In the genomic region with DNA sequence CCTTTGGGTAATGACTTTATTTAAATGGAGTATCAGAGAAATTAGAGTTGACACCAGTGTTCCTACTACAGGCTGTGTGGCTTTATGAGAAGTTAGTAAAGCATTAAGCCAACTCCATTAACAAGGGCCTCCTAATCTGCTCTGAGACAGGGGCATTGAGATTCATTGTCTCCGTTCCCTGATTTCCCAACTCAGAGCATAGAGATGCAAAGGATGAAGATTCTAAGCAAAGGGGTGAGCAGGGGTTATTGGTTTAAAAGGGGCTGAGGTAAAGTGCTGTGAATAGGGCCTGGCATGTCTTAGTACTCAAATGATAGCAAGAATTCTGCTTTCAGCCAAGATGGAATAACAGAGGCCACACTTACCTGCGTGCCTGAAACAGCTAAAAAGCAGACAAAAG, we compare ENCODE assay signal across 1 cellular context.
TF ChIP-seq lines count a peak whose summit lies in the region.

No MANE protein-coding gene starts in this region.

TF ChIP-seq in H1, 55 proteins besides CTCF, POLR2A, EP300 and RAD21 (continued from another document):
- TF ChIP-seq, protein P1, sequence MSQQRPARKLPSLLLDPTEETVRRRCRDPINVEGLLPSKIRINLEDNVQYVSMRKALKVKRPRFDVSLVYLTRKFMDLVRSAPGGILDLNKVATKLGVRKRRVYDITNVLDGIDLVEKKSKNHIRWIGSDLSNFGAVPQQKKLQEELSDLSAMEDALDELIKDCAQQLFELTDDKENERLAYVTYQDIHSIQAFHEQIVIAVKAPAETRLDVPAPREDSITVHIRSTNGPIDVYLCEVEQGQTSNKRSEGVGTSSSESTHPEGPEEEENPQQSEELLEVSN (IDR thresholded peaks at IDR 0.05), result no peak
- no peak for TF ChIP-seq JUND (IDR thresholded peaks at IDR 0.05; ENCODE audit: low read length)
- TF ChIP-seq CBX5 (IDR thresholded peaks at IDR 0.05; ENCODE audit: low read depth, low read length), result no peak
- TF ChIP-seq CEBPB (IDR thresholded peaks at IDR 0.05; ENCODE audit: low read depth, low read length), result no peak
- no peak for TF ChIP-seq BACH1 (IDR thresholded peaks at IDR 0.05; ENCODE audit: low read length)
- no peak for TF ChIP-seq KDM1A (IDR thresholded peaks at IDR 0.05; ENCODE audit: borderline replicate concordance, low read length)
- TF ChIP-seq CHD1 (IDR thresholded peaks at IDR 0.05; ENCODE audit: low read depth, low read length), result no peak
- no peak for TF ChIP-seq TAF1 (IDR thresholded peaks at IDR 0.05; ENCODE audit: low read depth, low read length)
- TF ChIP-seq MAFK (IDR thresholded peaks at IDR 0.05; ENCODE audit: low read depth, low read length), result no peak
- TF ChIP-seq EGR1 (IDR thresholded peaks at IDR 0.05; ENCODE audit: borderline replicate concordance, low read depth, low read length), result no peak
TF ChIP-seq in H1: peak in this region for 0.
